ENCODE assay signal across 18 cellular contexts in the genomic region with DNA sequence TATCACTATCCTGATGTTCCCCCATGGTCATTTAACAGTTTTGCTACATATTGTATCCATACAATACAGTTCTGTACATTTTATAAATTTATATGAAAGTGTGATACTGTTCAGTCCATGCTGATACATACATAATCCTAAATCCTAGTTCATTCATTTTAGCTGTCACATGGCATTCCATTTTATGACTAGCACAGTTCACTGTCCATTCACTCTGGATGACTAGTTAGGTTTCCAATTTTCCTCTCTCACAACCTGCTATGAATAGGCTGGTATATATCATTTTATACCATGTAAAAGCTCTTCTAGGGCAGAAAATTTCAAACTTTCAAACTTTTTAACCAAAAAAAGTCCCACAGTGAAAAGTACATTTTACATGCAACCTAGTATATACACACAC. TPM values are rescaled to one million over a fixed set of nuclear protein-coding genes. Genes with fewer than 3 reads are reported as not detected.
A peak's percentile ranks its signal among the peaks of the same experiment; 100 is the strongest.
DNase-seq lines count a peak whose midpoint lies in the region; ATAC-seq and TF ChIP-seq lines count a peak whose summit lies in the region.
"Had no signal": no experiment of that assay in that cellular context is flagged by ENCODE, and none has a peak within 500 bp of the region (broad histone marks: within the 10 kb centered on the region; RNA-seq: fewer than 3 reads in every experiment).

No MANE protein-coding gene starts in this region.

- peaks cover 11% of the 10 kb centered on the region for H3K36me3 Mint-ChIP-seq in MCF 10A (ENCODE audit: insufficient read depth, unreplicated experiment)
- peaks cover 65% of the 10 kb centered on the region for H3K36me3 Mint-ChIP-seq in stimulated activated effector memory CD8-positive, alpha-beta T cell treated with anti-CD3 and anti-CD28 coated beads, Interleukin-12 subunit alpha, Interleukin-12 subunit beta, amount 100 ng/mL, for 72 hours

- peak; percentile 59 for ATAC-seq in esophagus mucosa
- ATAC-seq in stimulated activated effector memory CD8-positive, alpha-beta T cell treated with anti-CD3 and anti-CD28 coated beads, Interleukin-12 subunit alpha, Interleukin-12 subunit beta, amount 100 ng/mL, for 72 hours, result no peak

- no peaks in the 10 kb centered on the region for H3K36me3 ChIP-seq in mammary epithelial cell (ENCODE audit: insufficient read depth, low read length)
- H3K36me3 ChIP-seq: right atrium auricular region had no signal

- CTCF ChIA-PET in mammary epithelial cell (lab: Charles Lee; ENCODE audit: low non-redundant PET) (no interaction called here), MCF 10A (lab: Yijun Ruan, JAX) (interaction anchor here (0.6 kb wide), 1 partner anchor 110 kb away, joined by 3 read pairs; no protein-coding TSS in a partner anchor)

- H3K27me3 ChIP-seq in mammary epithelial cell (ENCODE audit: insufficient read depth, low read length), result no peaks in the 10 kb centered on the region
- H3K27me3 ChIP-seq: right atrium auricular region had no signal

- no peaks in the 10 kb centered on the region for H3K9me3 Mint-ChIP-seq in MCF 10A (ENCODE audit: unreplicated experiment)
- H3K9me3 Mint-ChIP-seq in stimulated activated effector memory CD8-positive, alpha-beta T cell treated with anti-CD3 and anti-CD28 coated beads, Interleukin-12 subunit alpha, Interleukin-12 subunit beta, amount 100 ng/mL, for 72 hours, result no peaks in the 10 kb centered on the region

- intact Hi-C loops in mammary epithelial cell (cut with micrococcal nuclease) (no loop called here), MCF 10A (cut with micrococcal nuclease) (no loop called here), head of caudate nucleus (cut with DNase I) (no loop called here)

- peaks cover 50% of the 10 kb centered on the region for H3K4me1 Mint-ChIP-seq in MCF 10A (ENCODE audit: insufficient read depth, unreplicated experiment)
- H3K4me1 Mint-ChIP-seq in stimulated activated effector memory CD8-positive, alpha-beta T cell treated with anti-CD3 and anti-CD28 coated beads, Interleukin-12 subunit alpha, Interleukin-12 subunit beta, amount 100 ng/mL, for 72 hours, result peaks cover 79% of the 10 kb centered on the region

- in situ Hi-C loops in mammary epithelial cell (cut with MboI; ENCODE audit: low sequenced_read_pairs in 2 of 2), result no loop called here

- H3K4me2 ChIP-seq in mammary epithelial cell (ENCODE audit: insufficient read depth, low read depth, low read length), result no peak overlapping the region

- peaks cover 37% of the 10 kb centered on the region for H3K4me1 ChIP-seq in mammary epithelial cell (ENCODE audit: insufficient read depth, low read length)
- H3K4me1 ChIP-seq: Caco-2 had no signal

- H4K20me1 ChIP-seq in mammary epithelial cell (ENCODE audit: insufficient read depth, low read length), result no peaks in the 10 kb centered on the region

- H3K27ac ChIP-seq in mammary epithelial cell (ENCODE audit: insufficient read depth, low read depth, low read length), result no peak overlapping the region
- H3K27ac ChIP-seq: right atrium auricular region had no signal

- H3K9me3 ChIP-seq in mammary epithelial cell (replicated peaks; ENCODE audit: insufficient read depth, low read length), result no peaks in the 10 kb centered on the region
- H3K9me3 ChIP-seq: Caco-2, right atrium auricular region had no signal

- BruUV-seq in mammary epithelial cell (replicated peaks; lab: Mats Ljungman, UMichigan), result no TSS peak
- no TSS peak for BruUV-seq in MCF 10A (replicated peaks; lab: Mats Ljungman, UMichigan)

- H3K79me2 ChIP-seq in mammary epithelial cell (ENCODE audit: insufficient read depth, low read length), result peaks cover 100% of the 10 kb centered on the region

- no peaks in the 10 kb centered on the region for H3K27me3 Mint-ChIP-seq in MCF 10A (ENCODE audit: insufficient read depth, unreplicated experiment)

- POLR2A ChIA-PET in MCF 10A (lab: Yijun Ruan, JAX), result interaction anchor here (1.6 to 3.6 kb wide), 3 partner anchors 9 to 15 kb away, joined by 6 to 18 read pairs (median 17); partner anchors contain the start of gene SMAD2

- no peak overlapping the region for H3K4me3 Mint-ChIP-seq in MCF 10A (ENCODE audit: unreplicated experiment)
- H3K4me3 Mint-ChIP-seq in stimulated activated effector memory CD8-positive, alpha-beta T cell treated with anti-CD3 and anti-CD28 coated beads, Interleukin-12 subunit alpha, Interleukin-12 subunit beta, amount 100 ng/mL, for 72 hours, result peak overlapping the region; percentile 47

- H3K27ac Mint-ChIP-seq in MCF 10A (ENCODE audit: low read depth, unreplicated experiment), result no peak overlapping the region
- peak overlapping the region; percentile 82 for H3K27ac Mint-ChIP-seq in stimulated activated effector memory CD8-positive, alpha-beta T cell treated with anti-CD3 and anti-CD28 coated beads, Interleukin-12 subunit alpha, Interleukin-12 subunit beta, amount 100 ng/mL, for 72 hours

- no peak overlapping the region for H3K9ac ChIP-seq in mammary epithelial cell (ENCODE audit: insufficient read depth, low read length)

- no peak for TF ChIP-seq CTCF in mammary epithelial cell (conservative IDR thresholded peaks at IDR 0.05 in 1 of 2, IDR thresholded peaks at IDR 0.05 in 1 of 2; ENCODE audit: extremely low read depth in 1 of 2, insufficient read depth in 1 of 2, low read depth in 1 of 2, low read length in 2 of 2)
- TF ChIP-seq CTCF in MCF 10A (IDR thresholded peaks at IDR 0.05; ENCODE audit: unreplicated experiment), result no peak

- dilution Hi-C loops in mammary epithelial cell (cut with HindIII; ENCODE audit: low sequenced_read_pairs), result no loop called here

- H2AFZ ChIP-seq in mammary epithelial cell (ENCODE audit: low read depth, low read length), result no peak overlapping the region

- DNase-seq in mammary epithelial cell (peak; percentile 35), MCF 10A (ENCODE audit: unreplicated experiment) (no peak), RKO (ENCODE audit: low spot score) (peak; percentile 29), head of caudate nucleus (no peak), activated gamma-delta T cell (lab: John Stamatoyannopoulos, UW) (no peak)
- no peak for DNase-seq in stimulated activated effector memory CD8-positive, alpha-beta T cell treated with anti-CD3 and anti-CD28 coated beads, Interleukin-12 subunit alpha, Interleukin-12 subunit beta, amount 100 ng/mL, for 72 hours (ENCODE audit: low spot score in 2 of 2)
- no peak for DNase-seq in stimulated activated CD4-positive, alpha-beta T cell treated with anti-CD3 and anti-CD28 coated beads, Interleukin-4, amount 100 ng/mL, for 24 hours
- DNase-seq: activated CD4-positive, alpha-beta T cell treated with anti-CD3 and anti-CD28 coated beads, Interleukin-2, amount 50 U/mL, for 48 hours; activated effector memory CD4-positive, alpha-beta T cell treated with Interleukin-2 at 50 U/mL for 16 hours; anterior cingulate cortex; Caco-2; cerebellar nuclear complex; effector CD8-positive, alpha-beta T cell; NCI-H1105 treated with DMSO at 0.1 percent for 48 hours; NCI-H524; stimulated activated CD4-positive, alpha-beta T cell treated with anti-CD3 and anti-CD28 coated beads, Interleukin-15, amount 100 ng/mL, for 24 hours had no signal

- no peak overlapping the region for H3K4me3 ChIP-seq in mammary epithelial cell (replicated peaks in 1 of 3; ENCODE audit: insufficient read depth in 1 of 3, low read depth in 2 of 3, low read length in 3 of 3)
- H3K4me3 ChIP-seq: right atrium auricular region had no signal

RNA-seq across cellular contexts. Expression of gene SMAD2, which starts 15.2 kb away (rescaled TPM):
- 100 to 1,000 TPM in 1 of 2 donors, 10 to 100 TPM in 1; 79.4 to 128 TPM for total RNA-seq in mammary epithelial cell
- polyA plus RNA-seq in mammary epithelial cell, result 56.9 TPM
- 102 TPM for polyA minus RNA-seq in mammary epithelial cell
- total RNA-seq in MCF 10A (2022), result 148 and 167 TPM in 2 replicates
- total RNA-seq in esophagus mucosa, result 87.2 TPM

Comparison
In these comparisons a context has a peak if more than half of its experiments do, and no peak if none do; other contexts are left out.
1. DNase-seq: peak in mammary epithelial cell (single experiment) and RKO (single experiment); none in MCF 10A (single experiment), stimulated activated effector memory CD8-positive, alpha-beta T cell treated with anti-CD3 and anti-CD28 coated beads, Interleukin-12 subunit alpha, Interleukin-12 subunit beta, amount 100 ng/mL, for 72 hours (0 of 2), head of caudate nucleus (0 of 42), stimulated activated CD4-positive, alpha-beta T cell treated with anti-CD3 and anti-CD28 coated beads, Interleukin-4, amount 100 ng/mL, for 24 hours (single experiment) and activated gamma-delta T cell (single experiment).